In the genomic region with DNA sequence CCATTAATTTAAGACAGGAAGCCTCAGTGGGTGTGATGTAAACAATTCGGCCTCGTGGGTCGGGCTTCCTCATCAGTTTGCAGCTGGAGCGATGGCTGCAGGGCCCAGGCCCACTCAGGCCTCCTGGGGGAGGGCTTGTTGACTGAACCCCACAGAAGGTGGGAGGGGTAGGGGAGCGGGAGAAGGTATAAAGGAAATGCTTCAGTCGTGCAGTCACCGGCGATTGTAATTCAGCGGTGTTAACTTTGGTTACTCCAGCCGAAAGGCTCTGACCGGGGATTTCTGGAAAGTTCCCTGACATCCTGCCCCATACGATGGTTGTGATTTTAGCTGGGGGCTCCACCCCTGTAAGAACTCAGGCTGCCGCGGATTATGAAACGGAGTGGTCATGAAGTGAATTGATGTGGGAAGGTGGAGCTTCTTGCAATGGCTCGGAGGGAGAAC, we compare ENCODE assay signal across 8 cellular contexts.
DNase-seq lines count a peak whose midpoint lies in the region; ATAC-seq and TF ChIP-seq lines count a peak whose summit lies in the region.

No MANE protein-coding gene starts in this region.

- POLR2A ChIA-PET in activated CD4-positive, alpha-beta T cell treated with anti-CD3 and anti-CD28 coated beads, Interleukin-2, amount 10 ng/mL, durations not matched to agents 7 days and 5 days (lab: Charles Lee) = no interaction called here

- H3K27me3 Mint-ChIP-seq in activated CD4-positive, alpha-beta T cell treated with anti-CD3 and anti-CD28 coated beads, Interleukin-2, amount 10 ng/mL, durations not matched to agents 7 days and 5 days = peaks cover 30% of the 10 kb centered on the region

- peak in 1 of 3 donors; percentile 10 for TF ChIP-seq POLR2A in body of pancreas (IDR thresholded peaks at IDR 0.05)

- peaks cover 0 to 5% (median 0%) of the 10 kb centered on the region in 3 donors for H3K9me3 ChIP-seq in body of pancreas

- H3K4me3 ChIP-seq in body of pancreas = no peak overlapping the region

- H3K4me1 ChIP-seq in body of pancreas = peaks cover 18% of the 10 kb centered on the region

- H3K27ac ChIP-seq in body of pancreas = peak overlapping the region in 1 of 4 donors; percentile 43

- ATAC-seq in body of pancreas (peak; percentile 43), HG03095 (IDR thresholded peaks at IDR 0.05; ENCODE audit: unreplicated experiment) (no peak)

- H3K4me1 Mint-ChIP-seq in activated CD4-positive, alpha-beta T cell treated with anti-CD3 and anti-CD28 coated beads, Interleukin-2, amount 10 ng/mL, durations not matched to agents 7 days and 5 days = peaks cover 11% of the 10 kb centered on the region

- peaks cover 2% of the 10 kb centered on the region for H3K36me3 Mint-ChIP-seq in activated CD4-positive, alpha-beta T cell treated with anti-CD3 and anti-CD28 coated beads, Interleukin-2, amount 10 ng/mL, durations not matched to agents 7 days and 5 days (ENCODE audit: low read depth)

- no peaks in the 10 kb centered on the region for H3K27me3 ChIP-seq in body of pancreas

- intact Hi-C loops in body of pancreas (cut with DNase I) = no loop called here

- DNase-seq in activated CD4-positive, alpha-beta T cell treated with anti-CD3 and anti-CD28 coated beads, Interleukin-2, amount 10 ng/mL, durations not matched to agents 7 days and 5 days = peak; percentile 9
- no peak for DNase-seq in activated CD4-positive, alpha-beta T cell treated with anti-CD3 and anti-CD28 coated beads for 1 hour
- DNase-seq in body of pancreas (peak; percentile 13 to 20 (median 16)), iPS-NIHi11 (ENCODE audit: low spot score) (peak; percentile 67), smooth muscle cell of the brain vasculature (ENCODE audit: low read depth, low spot score) (peak; percentile 59), epidermal melanocyte (ENCODE audit: insufficient read length, low spot score) (no peak), GM13977 (ENCODE audit: low spot score) (no peak)

- in situ Hi-C loops in GM13977 (cut with MboI; ENCODE audit: low pct_unique_long_range_greater_than_20kb, low sequenced_read_pairs, unreplicated experiment) = no loop called here

- no peaks in the 10 kb centered on the region for H3K36me3 ChIP-seq in body of pancreas (replicated peaks in 1 of 2; ENCODE audit: insufficient read depth in 1 of 2, low read depth in 2 of 2)

- H3K9me3 Mint-ChIP-seq in activated CD4-positive, alpha-beta T cell treated with anti-CD3 and anti-CD28 coated beads, Interleukin-2, amount 10 ng/mL, durations not matched to agents 7 days and 5 days = peaks cover 5% of the 10 kb centered on the region

- H3K27ac Mint-ChIP-seq in activated CD4-positive, alpha-beta T cell treated with anti-CD3 and anti-CD28 coated beads, Interleukin-2, amount 10 ng/mL, durations not matched to agents 7 days and 5 days = peak overlapping the region; percentile 15

- CTCF ChIA-PET in activated CD4-positive, alpha-beta T cell treated with anti-CD3 and anti-CD28 coated beads, Interleukin-2, amount 10 ng/mL, durations not matched to agents 7 days and 5 days (lab: Charles Lee) = interaction anchor here (1.2 kb wide), 1 partner anchor 222 kb away, joined by 3 read pairs; no protein-coding TSS in a partner anchor

- H3K4me3 Mint-ChIP-seq in activated CD4-positive, alpha-beta T cell treated with anti-CD3 and anti-CD28 coated beads, Interleukin-2, amount 10 ng/mL, durations not matched to agents 7 days and 5 days = peak overlapping the region; percentile 50

- TF ChIP-seq CTCF in body of pancreas (IDR thresholded peaks at IDR 0.05) = no peak
- no peak for TF ChIP-seq CTCF in GM13977 (IDR thresholded peaks at IDR 0.05; ENCODE audit: extremely low read depth, insufficient read depth, missing control alignments)

- 13 to 31% methylated on average over 14 to 16 of the region's 16 CpGs for WGBS in body of pancreas, 2 donors

Comparison
In these comparisons a context has a peak if more than half of its experiments do, and no peak if none do; other contexts are left out.
1. DNase-seq: peak in activated CD4-positive, alpha-beta T cell treated with anti-CD3 and anti-CD28 coated beads, Interleukin-2, amount 10 ng/mL, durations not matched to agents 7 days and 5 days (single experiment), body of pancreas (4 of 4), iPS-NIHi11 (single experiment) and smooth muscle cell of the brain vasculature (single experiment); none in activated CD4-positive, alpha-beta T cell treated with anti-CD3 and anti-CD28 coated beads for 1 hour (single experiment), epidermal melanocyte (single experiment) and GM13977 (single experiment).